Comparison of ENCODE assay signal across 27 cellular contexts in the genomic region with DNA sequence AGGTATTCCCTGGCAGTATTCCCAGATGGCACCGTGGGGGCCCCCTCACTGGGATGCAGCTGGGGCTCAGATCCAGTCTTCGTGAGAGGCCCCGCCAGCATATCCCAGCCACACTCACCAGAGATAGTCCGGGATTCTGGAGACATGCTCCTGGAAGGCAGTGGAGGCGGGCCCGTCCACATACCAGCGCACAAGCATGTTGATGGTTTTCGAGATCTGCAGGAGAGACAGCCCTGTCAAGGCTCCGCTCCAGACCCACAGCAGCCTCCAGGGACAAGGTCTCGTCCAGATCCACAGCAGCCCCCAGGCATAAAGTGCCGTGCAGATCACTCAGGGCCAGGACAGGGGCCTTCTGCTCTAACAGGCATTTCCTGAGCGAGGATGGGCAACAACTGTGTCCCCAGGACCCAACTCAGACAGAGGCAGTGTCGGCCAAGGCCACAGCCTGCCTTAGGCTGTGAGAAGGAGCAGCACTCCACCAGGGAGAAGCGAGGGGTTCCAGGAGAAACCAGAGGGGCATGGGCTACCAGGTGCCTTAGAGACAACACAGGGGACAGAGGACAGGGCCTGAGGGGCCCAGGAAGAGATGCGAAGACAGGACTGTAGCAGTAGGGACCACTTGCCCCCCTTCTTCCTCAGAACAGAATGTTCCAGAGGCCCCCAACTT. TPM values are rescaled to one million over a fixed set of nuclear protein-coding genes. Genes with fewer than 3 reads are reported as not detected.
DNase-seq lines count a peak whose midpoint lies in the region; ATAC-seq and TF ChIP-seq lines count a peak whose summit lies in the region.
"Had no signal": no experiment of that assay in that cellular context is flagged by ENCODE, and none has a peak within 500 bp of the region (broad histone marks: within the 10 kb centered on the region; RNA-seq: fewer than 3 reads in every experiment).

No MANE protein-coding gene starts in this region.

- H3K14ac ChIP-seq in mesenchymal stem cell (ENCODE audit: low read length in 2 of 2), result no peak overlapping the region

- no peak overlapping the region for H3K23ac ChIP-seq in mesenchymal stem cell (ENCODE audit: low read length in 2 of 2)

- peaks cover 50% of the 10 kb centered on the region for H3K79me1 ChIP-seq in mesenchymal stem cell (replicated peaks; ENCODE audit: low read length, poor library complexity, severe bottlenecking)

- H2BK15ac ChIP-seq in mesenchymal stem cell (ENCODE audit: low read depth, poor library complexity, severe bottlenecking), result no peak overlapping the region

- H3K4me3 Mint-ChIP-seq in activated B cell treated with CpG ODN at 0.5 μM for 24 hours, result no peak overlapping the region
- H3K4me3 Mint-ChIP-seq: activated CD4-positive, alpha-beta T cell treated with anti-CD3 and anti-CD28 coated beads, Interleukin-2, amount 10 ng/mL, durations not matched to agents 24 days and 14 days; activated T-cell treated with anti-CD3 and anti-CD28 coated beads, Interleukin-2, amount 50 U/mL, for 72 hours; CD4-positive, alpha-beta T cell; stimulated activated naive CD8-positive, alpha-beta T cell treated with anti-CD3 and anti-CD28 coated beads, Interleukin-15, amount 100 ng/mL, for 72 hours; T-helper 2 cell treated with Interferon-gamma antibody and Interleukin-4, amounts not matched to agents 5 μg/mL and 100 μg/mL, for 36 hours had no signal

- H3K9me3 Mint-ChIP-seq in activated B cell treated with CpG ODN at 0.5 μM for 24 hours, result no peaks in the 10 kb centered on the region
- H3K9me3 Mint-ChIP-seq: activated CD4-positive, alpha-beta T cell treated with anti-CD3 and anti-CD28 coated beads, Interleukin-2, amount 10 ng/mL, durations not matched to agents 24 days and 14 days; activated T-cell treated with anti-CD3 and anti-CD28 coated beads, Interleukin-2, amount 50 U/mL, for 72 hours; CD4-positive, alpha-beta T cell; naive B cell; stimulated activated naive CD8-positive, alpha-beta T cell treated with anti-CD3 and anti-CD28 coated beads, Interleukin-15, amount 100 ng/mL, for 72 hours; T-helper 2 cell treated with Interferon-gamma antibody and Interleukin-4, amounts not matched to agents 5 μg/mL and 100 μg/mL, for 36 hours had no signal

- H3K4me2 ChIP-seq in mesenchymal stem cell (ENCODE audit: low read length, poor library complexity, severe bottlenecking), result no peak overlapping the region

- ATAC-seq in activated B cell treated with CpG ODN at 0.5 μM for 24 hours (ENCODE audit: low read depth), result no peak
- ATAC-seq: activated T-cell treated with anti-CD3 and anti-CD28 coated beads, Interleukin-2, amount 50 U/mL, for 72 hours; foreskin keratinocyte; left lung; stimulated activated naive CD8-positive, alpha-beta T cell treated with anti-CD3 and anti-CD28 coated beads, Interleukin-15, amount 100 ng/mL, for 72 hours had no signal

- H3K27ac ChIP-seq in mesenchymal stem cell (ENCODE audit: low read length, poor library complexity, severe bottlenecking) (no peak overlapping the region), substantia nigra (ENCODE audit: low read depth, low read length, poor library complexity, severe bottlenecking) (peak overlapping the region; percentile 66)
- H3K27ac ChIP-seq: esophagus muscularis mucosa, foreskin keratinocyte, left lung, tibial nerve had no signal

- no peak overlapping the region for H4K91ac ChIP-seq in mesenchymal stem cell (ENCODE audit: low read length)

- peaks cover 42% of the 10 kb centered on the region for H3K36me3 Mint-ChIP-seq in activated B cell treated with CpG ODN at 0.5 μM for 24 hours (ENCODE audit: low read depth)
- H3K36me3 Mint-ChIP-seq: naive B cell had no signal

- no peak overlapping the region for H3K18ac ChIP-seq in mesenchymal stem cell (ENCODE audit: low read depth in 1 of 2, low read length in 2 of 2)

- H3K36me3 ChIP-seq in mesenchymal stem cell (ENCODE audit: control insufficient read depth in 1 of 2, insufficient read depth in 2 of 2, low read depth in 1 of 2, low read length in 2 of 2) (peaks cover 83 to 85% of the 10 kb centered on the region in 2 experiments), MG63 (peaks cover 23% of the 10 kb centered on the region)

- intact Hi-C loops in activated B cell treated with CpG ODN at 0.5 μM for 24 hours (cut with micrococcal nuclease), result no loop called here

- H3K27me3 ChIP-seq in mesenchymal stem cell (ENCODE audit: control insufficient read depth in 1 of 2, insufficient read depth in 1 of 2, low read length in 2 of 2) (no peaks in the 10 kb centered on the region), MG63 (no peaks in the 10 kb centered on the region)
- H3K27me3 ChIP-seq: esophagus muscularis mucosa, foreskin keratinocyte, left lung, tibial nerve had no signal

- H3K4me1 ChIP-seq in mesenchymal stem cell (ENCODE audit: control insufficient read depth, insufficient read depth, low read depth, low read length), result peaks cover 10% of the 10 kb centered on the region
- H3K4me1 ChIP-seq: esophagus muscularis mucosa, foreskin keratinocyte, left lung, tibial nerve had no signal

- H3K9me3 ChIP-seq in mesenchymal stem cell (ENCODE audit: control insufficient read depth, low read length) (no peaks in the 10 kb centered on the region), MG63 (no peaks in the 10 kb centered on the region)
- H3K9me3 ChIP-seq: esophagus muscularis mucosa, left lung, tibial nerve had no signal

- no peak overlapping the region for H2AFZ ChIP-seq in mesenchymal stem cell (ENCODE audit: low read depth, low read length)

- H2BK5ac ChIP-seq in mesenchymal stem cell (ENCODE audit: low read depth, low read length, poor library complexity, severe bottlenecking), result no peak overlapping the region

- POLR2A ChIA-PET in activated B cell treated with CpG ODN at 0.5 μM for 24 hours (lab: Charles Lee), result no interaction called here

- CTCF ChIA-PET in activated B cell treated with CpG ODN at 0.5 μM for 24 hours (lab: Charles Lee), result no interaction called here

- H3K27me3 Mint-ChIP-seq in activated B cell treated with CpG ODN at 0.5 μM for 24 hours, result no peaks in the 10 kb centered on the region
- H3K27me3 Mint-ChIP-seq: activated CD4-positive, alpha-beta T cell treated with anti-CD3 and anti-CD28 coated beads, Interleukin-2, amount 10 ng/mL, durations not matched to agents 24 days and 14 days; CD4-positive, alpha-beta T cell; naive B cell; stimulated activated naive CD8-positive, alpha-beta T cell treated with anti-CD3 and anti-CD28 coated beads, Interleukin-15, amount 100 ng/mL, for 72 hours had no signal

- H4K8ac ChIP-seq in mesenchymal stem cell (ENCODE audit: low read length), result peak overlapping the region; percentile 8

- no peaks in the 10 kb centered on the region for H3K4me1 Mint-ChIP-seq in activated B cell treated with CpG ODN at 0.5 μM for 24 hours
- H3K4me1 Mint-ChIP-seq: stimulated activated naive CD8-positive, alpha-beta T cell treated with anti-CD3 and anti-CD28 coated beads, Interleukin-15, amount 100 ng/mL, for 72 hours had no signal

- no peak for TF ChIP-seq CTCF in activated B cell treated with CpG ODN at 0.5 μM for 24 hours (IDR thresholded peaks at IDR 0.05)

- no peak overlapping the region for H2BK120ac ChIP-seq in mesenchymal stem cell (ENCODE audit: low read depth, low read length)

- peak; percentile 58 for DNase-seq in activated effector memory CD4-positive, alpha-beta T cell treated with anti-CD3 and anti-CD28 coated beads, Interleukin-2, amount 50 U/mL, for 16 hours
- DNase-seq in activated effector memory CD4-positive, alpha-beta T cell treated with Interleukin-2 at 50 U/mL for 16 hours, result no peak
- DNase-seq in activated B cell treated with CpG ODN at 0.5 μM for 24 hours (peak; percentile 5), mesenchymal stem cell (no peak), substantia nigra (lab: John Stamatoyannopoulos, UW) (peak in 1 of 49 donors; percentile 27), NCI-H526 treated with DMSO at 0.1 percent for 48 hours (lab: John Stamatoyannopoulos, UW) (no peak), MG63 (no peak), NOMO-1 treated with dmso at 0.1 percent for 144 hours (lab: John Stamatoyannopoulos, UW; ENCODE audit: unreplicated experiment) (no peak)
- DNase-seq: activated CD4-positive, alpha-beta T cell treated with anti-CD3 and anti-CD28 coated beads, Interleukin-2, amount 10 ng/mL, durations not matched to agents 24 days and 14 days; activated naive CD4-positive, alpha-beta T cell treated with anti-CD3 and anti-CD28 coated beads, Interleukin-2, amount 50 U/mL, for 16 hours; activated T-cell treated with anti-CD3 and anti-CD28 coated beads, Interleukin-2, amount 50 U/mL, for 72 hours; cortex of kidney; foreskin keratinocyte; HCEC 1CT; left lung; mesendoderm; naive B cell; NCI-H146; NCI-H446 treated with DMSO at 0.1 percent for 48 hours; nucleus accumbens had no signal

- no peak overlapping the region for H2AK5ac ChIP-seq in mesenchymal stem cell (ENCODE audit: low read length, severe bottlenecking)

- H3K9ac ChIP-seq in mesenchymal stem cell (ENCODE audit: low read length), result no peak overlapping the region

- H3K4ac ChIP-seq in mesenchymal stem cell (ENCODE audit: low read depth in 1 of 2, low read length in 2 of 2), result no peak overlapping the region

- H3K27ac Mint-ChIP-seq in activated B cell treated with CpG ODN at 0.5 μM for 24 hours, result no peak overlapping the region
- H3K27ac Mint-ChIP-seq: activated CD4-positive, alpha-beta T cell treated with anti-CD3 and anti-CD28 coated beads, Interleukin-2, amount 10 ng/mL, durations not matched to agents 24 days and 14 days; activated T-cell treated with anti-CD3 and anti-CD28 coated beads, Interleukin-2, amount 50 U/mL, for 72 hours; CD4-positive, alpha-beta T cell; naive B cell; T-helper 2 cell treated with Interferon-gamma antibody and Interleukin-4, amounts not matched to agents 5 μg/mL and 100 μg/mL, for 36 hours had no signal

- H3K4me3 ChIP-seq in mesenchymal stem cell (ENCODE audit: insufficient read depth in 1 of 2, low read depth in 1 of 2, low read length in 2 of 2) (no peak overlapping the region), MG63 (no peak overlapping the region)
- H3K4me3 ChIP-seq: esophagus muscularis mucosa, left lung, skin epidermis, tibial nerve had no signal

- no peak overlapping the region for H2BK12ac ChIP-seq in mesenchymal stem cell (ENCODE audit: low read length in 2 of 2)

- WGBS in mesenchymal stem cell, result 80% methylated on average over 15 of the region's 15 CpGs

RNA-seq across cellular contexts. Expression of gene LSS, which starts 14.8 kb away (rescaled TPM):
- 76.3 and 99.0 TPM in 2 replicates for total RNA-seq in activated B cell treated with CpG ODN at 0.5 μM for 24 hours
- polyA plus RNA-seq in mesenchymal stem cell (2013, experiment 1 of 2), result 120 TPM
- polyA plus RNA-seq in mesenchymal stem cell (2013, experiment 2 of 2), result 119 TPM
- total RNA-seq in MG63 (2014; rRNA removed; shearing (Covaris generic); ENCODE audit: low replicate concordance), result 46.6 and 66.7 TPM in 2 replicates

RNA-seq across cellular contexts. Expression of gene SPATC1L, which starts 29.5 kb away (rescaled TPM):
- 7.5 and 7.9 TPM in 2 replicates for total RNA-seq in activated B cell treated with CpG ODN at 0.5 μM for 24 hours
- polyA plus RNA-seq in mesenchymal stem cell (2013, experiment 1 of 2), result 39.1 TPM
- 40.8 TPM for polyA plus RNA-seq in mesenchymal stem cell (2013, experiment 2 of 2)
- 2.0 and 2.4 TPM in 2 replicates for total RNA-seq in MG63 (2014; rRNA removed; shearing (Covaris generic); ENCODE audit: low replicate concordance)

RNA-seq across cellular contexts. Expression of gene FTCD, which starts 58.4 kb away (rescaled TPM):
- total RNA-seq in activated B cell treated with CpG ODN at 0.5 μM for 24 hours, result 0.69 and 0.73 TPM in 2 replicates
- polyA plus RNA-seq in mesenchymal stem cell (2013, experiment 1 of 2), result 1.5 TPM
- polyA plus RNA-seq in mesenchymal stem cell (2013, experiment 2 of 2), result 1.8 TPM
- total RNA-seq in MG63 (2014; rRNA removed; shearing (Covaris generic); ENCODE audit: low replicate concordance), result not detected in 2 replicates
- total RNA-seq: bronchial epithelial cell, foreskin keratinocyte had no signal
- polyA plus RNA-seq: foreskin keratinocyte had no signal

Comparison
In these comparisons a context has a peak if more than half of its experiments do, and no peak if none do; other contexts are left out.
1. DNase-seq: peak in activated effector memory CD4-positive, alpha-beta T cell treated with anti-CD3 and anti-CD28 coated beads, Interleukin-2, amount 50 U/mL, for 16 hours (single experiment) and activated B cell treated with CpG ODN at 0.5 μM for 24 hours (single experiment); none in activated effector memory CD4-positive, alpha-beta T cell treated with Interleukin-2 at 50 U/mL for 16 hours (single experiment), mesenchymal stem cell (single experiment), NCI-H526 treated with DMSO at 0.1 percent for 48 hours (single experiment), MG63 (single experiment) and NOMO-1 treated with dmso at 0.1 percent for 144 hours (single experiment).